8 cellular contexts compared by ENCODE assay signal in the genomic region with DNA sequence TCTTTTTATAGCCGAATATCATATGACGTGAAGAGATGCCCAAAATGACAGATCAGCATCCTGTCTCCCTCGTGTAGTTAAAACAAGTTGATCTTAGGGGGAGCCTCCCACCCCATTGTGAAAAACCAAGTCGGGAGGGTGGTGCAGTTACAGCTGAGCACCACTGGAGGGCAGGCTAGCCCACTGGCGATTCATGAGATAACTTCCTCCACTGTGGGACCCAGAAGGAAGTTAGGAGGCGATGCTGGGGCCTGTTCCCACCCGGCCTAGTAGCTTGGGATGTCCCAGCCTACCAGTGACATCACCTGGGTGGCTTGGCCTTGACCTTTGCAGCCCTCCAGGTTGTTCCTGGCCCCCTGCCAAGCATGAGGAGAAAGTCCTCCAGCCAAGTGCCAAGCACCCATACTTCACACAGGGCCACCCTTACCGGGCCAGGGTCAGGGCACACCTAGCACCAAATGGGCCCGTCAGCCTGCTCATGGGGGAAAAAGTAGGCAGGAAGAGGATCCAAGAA. TPM values are rescaled to one million over a fixed set of nuclear protein-coding genes. Genes with fewer than 3 reads are reported as not detected.
A peak's percentile ranks its signal among the peaks of the same experiment; 100 is the strongest.
DNase-seq lines count a peak whose midpoint lies in the region; ATAC-seq and TF ChIP-seq lines count a peak whose summit lies in the region.

No MANE protein-coding gene starts in this region.

- H3K4me2 ChIP-seq in parathyroid adenoma (ENCODE audit: low read length): no peak overlapping the region

- peak overlapping the region; percentile 21 for H2AFZ ChIP-seq in parathyroid adenoma

- H3K27ac ChIP-seq in parathyroid adenoma (no peak overlapping the region), upper lobe of left lung (peak overlapping the region; percentile 28 to 78 (median 62))

- H3K4me3 ChIP-seq in parathyroid adenoma (ENCODE audit: low read depth, low read length): no peak overlapping the region
- no peak overlapping the region for H3K4me3 ChIP-seq in upper lobe of left lung

- no peaks in the 10 kb centered on the region for H3K79me2 ChIP-seq in parathyroid adenoma

- no peaks in the 10 kb centered on the region for H3K4me1 ChIP-seq in parathyroid adenoma
- H3K4me1 ChIP-seq in upper lobe of left lung: peaks cover 6 to 14% (median 10%) of the 10 kb centered on the region in 4 donors

- in situ Hi-C loops in SK-MEL-5 (cut with HindIII; ENCODE audit: low pct_unique_long_range_greater_than_20kb, low sequenced_read_pairs): no loop called here

- DNase-seq in NCI-H1436 (lab: John Stamatoyannopoulos, UW) (peak; percentile 73), NCI-H1436 treated with DMSO at 0.1 percent for 48 hours (lab: John Stamatoyannopoulos, UW) (no peak), HuH-7.5 (ENCODE audit: low spot score) (peak; percentile 68), SK-MEL-5 (ENCODE audit: low read depth, low spot score) (peak; percentile 74), glomerular endothelial cell (ENCODE audit: extremely low read depth, low read depth, low spot score) (peak; percentile 45), upper lobe of left lung (peak in 1 of 2 donors; percentile 87)
- peak; percentile 75 for DNase-seq in activated naive CD4-positive, alpha-beta T cell treated with Interleukin-2 at 50 U/mL for 16 hours

- no peak overlapping the region for H3K9ac ChIP-seq in parathyroid adenoma

- H3K27me3 ChIP-seq in parathyroid adenoma (ENCODE audit: control insufficient read depth, insufficient read depth, low read length) (no peaks in the 10 kb centered on the region), upper lobe of left lung (no peaks in the 10 kb centered on the region)

- no peak for TF ChIP-seq POLR2A in upper lobe of left lung (IDR thresholded peaks at IDR 0.05)

- ATAC-seq in upper lobe of left lung (ENCODE audit: low FRiP score in 2 of 2): peak; percentile 95

- H3K36me3 ChIP-seq in parathyroid adenoma (ENCODE audit: control insufficient read depth, insufficient read depth, low read length) (no peaks in the 10 kb centered on the region), upper lobe of left lung (peaks cover 4 to 40% (median 9%) of the 10 kb centered on the region in 4 donors)

- TF ChIP-seq EP300 in upper lobe of left lung (IDR thresholded peaks at IDR 0.05): no peak

- TF ChIP-seq CTCF in parathyroid adenoma (IDR thresholded peaks at IDR 0.05): peak; percentile 99
- TF ChIP-seq CTCF in upper lobe of left lung (IDR thresholded peaks at IDR 0.05): peak; percentile 92 to 98 (median 97)

- WGBS in upper lobe of left lung, 2 donors: 11 to 18% methylated on average over 6 to 8 of the region's 9 CpGs

- no peaks in the 10 kb centered on the region for H3K9me3 ChIP-seq in parathyroid adenoma (ENCODE audit: control insufficient read depth, low read length)
- H3K9me3 ChIP-seq in upper lobe of left lung: no peaks in the 10 kb centered on the region

RNA-seq across cellular contexts. Expression of a gene that starts 8.1 kb away (rescaled TPM):
- 22.0 and 26.9 TPM in 2 replicates for total RNA-seq in SK-MEL-5 (2014; rRNA removed; shearing (Covaris generic))
- polyA plus RNA-seq in SK-MEL-5 (2015; cell fraction: cytosol; rRNA removed): 47.3 and 47.7 TPM in 2 replicates
- polyA plus RNA-seq in SK-MEL-5 (2015; cell fraction: nucleus; rRNA removed): 16.1 and 18.8 TPM in 2 replicates
- 78.4 and 81.0 TPM in 2 replicates for total RNA-seq in glomerular endothelial cell
- 10 to 100 TPM; 39.4 to 58.7 (median 53.1) TPM for total RNA-seq in upper lobe of left lung
